ENCODE assay signal across 15 cellular contexts in the genomic region with DNA sequence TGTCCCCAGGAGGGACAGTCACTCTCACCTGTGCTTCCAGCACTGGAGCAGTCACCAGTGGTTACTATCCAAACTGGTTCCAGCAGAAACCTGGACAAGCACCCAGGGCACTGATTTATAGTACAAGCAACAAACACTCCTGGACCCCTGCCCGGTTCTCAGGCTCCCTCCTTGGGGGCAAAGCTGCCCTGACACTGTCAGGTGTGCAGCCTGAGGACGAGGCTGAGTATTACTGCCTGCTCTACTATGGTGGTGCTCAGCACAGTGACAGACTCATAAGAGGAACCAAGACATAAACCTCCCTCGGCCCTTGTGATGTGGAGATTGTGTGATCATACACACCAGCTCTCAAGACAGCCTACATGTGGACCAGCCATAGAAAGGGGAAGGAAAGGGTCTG.
DNase-seq lines count a peak whose midpoint lies in the region; ATAC-seq and TF ChIP-seq lines count a peak whose summit lies in the region.
"Had no signal": no experiment of that assay in that cellular context is flagged by ENCODE, and none has a peak within 500 bp of the region (broad histone marks: within the 10 kb centered on the region; RNA-seq: fewer than 3 reads in every experiment).

No MANE protein-coding gene starts in this region.

- TF ChIP-seq CTCF in endodermal cell (conservative IDR thresholded peaks at IDR 0.05) (no peak), upper lobe of right lung (IDR thresholded peaks at IDR 0.05) (no peak)

- no peaks in the 10 kb centered on the region for H3K9me3 Mint-ChIP-seq in activated naive CD8-positive, alpha-beta T cell treated with anti-CD3 and anti-CD28 coated beads, Interleukin-2, amount 50 U/mL, for 24 hours
- peaks cover 1% of the 10 kb centered on the region for H3K9me3 Mint-ChIP-seq in activated naive CD8-positive, alpha-beta T cell treated with anti-CD3 and anti-CD28 coated beads for 36 hours
- H3K9me3 Mint-ChIP-seq in endodermal cell = peaks cover 11% of the 10 kb centered on the region

- H3K36me3 Mint-ChIP-seq in activated naive CD8-positive, alpha-beta T cell treated with anti-CD3 and anti-CD28 coated beads, Interleukin-2, amount 50 U/mL, for 24 hours (ENCODE audit: low read depth) = no peaks in the 10 kb centered on the region
- no peaks in the 10 kb centered on the region for H3K36me3 Mint-ChIP-seq in activated naive CD8-positive, alpha-beta T cell treated with anti-CD3 and anti-CD28 coated beads for 36 hours
- no peaks in the 10 kb centered on the region for H3K36me3 Mint-ChIP-seq in endodermal cell (ENCODE audit: low read depth)

- H3K4me1 ChIP-seq in endodermal cell (ENCODE audit: control insufficient read depth, insufficient read depth, low read length) = no peaks in the 10 kb centered on the region
- H3K4me1 ChIP-seq in upper lobe of right lung = no peaks in the 10 kb centered on the region
- H3K4me1 ChIP-seq: foreskin keratinocyte had no signal

- H3K27me3 ChIP-seq in endodermal cell (ENCODE audit: control insufficient read depth, insufficient read depth, low read length, poor library complexity, severe bottlenecking) = peaks cover 100% of the 10 kb centered on the region
- peaks cover 4% of the 10 kb centered on the region for H3K27me3 ChIP-seq in upper lobe of right lung

- H3K4me3 ChIP-seq in endodermal cell (ENCODE audit: low read length) = no peak overlapping the region
- no peak overlapping the region for H3K4me3 ChIP-seq in upper lobe of right lung

- WGBS in endodermal cell (ENCODE audit: insufficient coverage in 1 of 2, insufficient read length in 1 of 2), 2 experiments = 74% methylated on average over 3 of the region's 3 CpGs; no CpG with 5 or more reads in 1 of the 2 experiments

- no peak overlapping the region for H3K9ac ChIP-seq in endodermal cell (ENCODE audit: extremely low read depth, low read length, poor library complexity, severe bottlenecking)

- no peak overlapping the region for H3K27ac ChIP-seq in endodermal cell (ENCODE audit: low read depth, low read length)
- no peak overlapping the region for H3K27ac ChIP-seq in upper lobe of right lung
- H3K27ac ChIP-seq: foreskin keratinocyte had no signal

- H3K27ac Mint-ChIP-seq in activated naive CD8-positive, alpha-beta T cell treated with anti-CD3 and anti-CD28 coated beads, Interleukin-2, amount 50 U/mL, for 24 hours = no peak overlapping the region
- H3K27ac Mint-ChIP-seq in activated naive CD8-positive, alpha-beta T cell treated with anti-CD3 and anti-CD28 coated beads for 36 hours = no peak overlapping the region
- no peak overlapping the region for H3K27ac Mint-ChIP-seq in endodermal cell
- H3K27ac Mint-ChIP-seq: T-helper 1 cell treated with Interleukin-12 subunit alpha and Interleukin-12 subunit beta and Interleukin-4 antibody, amounts not matched to agents 30 μg/mL and 1 μg/mL, for 36 hours had no signal

- ATAC-seq in activated naive CD8-positive, alpha-beta T cell treated with anti-CD3 and anti-CD28 coated beads, Interleukin-2, amount 50 U/mL, for 24 hours = peak; percentile 28
- ATAC-seq in upper lobe of right lung = peak; percentile 54
- ATAC-seq in GM21723 (IDR thresholded peaks at IDR 0.05; ENCODE audit: unreplicated experiment) = no peak
- ATAC-seq: foreskin keratinocyte; naive thymus-derived CD8-positive, alpha-beta T cell had no signal

- no peaks in the 10 kb centered on the region for H3K4me1 Mint-ChIP-seq in activated naive CD8-positive, alpha-beta T cell treated with anti-CD3 and anti-CD28 coated beads, Interleukin-2, amount 50 U/mL, for 24 hours
- H3K4me1 Mint-ChIP-seq in activated naive CD8-positive, alpha-beta T cell treated with anti-CD3 and anti-CD28 coated beads for 36 hours = no peaks in the 10 kb centered on the region
- H3K4me1 Mint-ChIP-seq in endodermal cell = no peaks in the 10 kb centered on the region

- intact Hi-C loops in upper lobe of right lung (cut with DNase I) = no loop called here

- H3K9me3 ChIP-seq in endodermal cell (ENCODE audit: control insufficient read depth, low read length) = peaks cover 12% of the 10 kb centered on the region
- no peaks in the 10 kb centered on the region for H3K9me3 ChIP-seq in upper lobe of right lung

- peaks cover 3% of the 10 kb centered on the region for H3K27me3 Mint-ChIP-seq in activated naive CD8-positive, alpha-beta T cell treated with anti-CD3 and anti-CD28 coated beads, Interleukin-2, amount 50 U/mL, for 24 hours
- peaks cover 25% of the 10 kb centered on the region for H3K27me3 Mint-ChIP-seq in activated naive CD8-positive, alpha-beta T cell treated with anti-CD3 and anti-CD28 coated beads for 36 hours
- peaks cover 99% of the 10 kb centered on the region for H3K27me3 Mint-ChIP-seq in endodermal cell (ENCODE audit: insufficient read depth)

- H3K36me3 ChIP-seq in endodermal cell (ENCODE audit: control insufficient read depth, insufficient read depth, low read length) = no peaks in the 10 kb centered on the region
- no peaks in the 10 kb centered on the region for H3K36me3 ChIP-seq in upper lobe of right lung

- no peak overlapping the region for H3K4me3 Mint-ChIP-seq in activated naive CD8-positive, alpha-beta T cell treated with anti-CD3 and anti-CD28 coated beads, Interleukin-2, amount 50 U/mL, for 24 hours
- H3K4me3 Mint-ChIP-seq in activated naive CD8-positive, alpha-beta T cell treated with anti-CD3 and anti-CD28 coated beads for 36 hours = no peak overlapping the region
- H3K4me3 Mint-ChIP-seq in endodermal cell = no peak overlapping the region
- H3K4me3 Mint-ChIP-seq: T-helper 1 cell treated with Interleukin-12 subunit alpha and Interleukin-12 subunit beta and Interleukin-4 antibody, amounts not matched to agents 30 μg/mL and 1 μg/mL, for 36 hours had no signal

- DNase-seq in activated naive CD8-positive, alpha-beta T cell treated with anti-CD3 and anti-CD28 coated beads, Interleukin-2, amount 50 U/mL, for 24 hours = no peak
- DNase-seq in activated naive CD8-positive, alpha-beta T cell treated with anti-CD3 and anti-CD28 coated beads for 36 hours = no peak
- DNase-seq in NCI-H69 (lab: John Stamatoyannopoulos, UW) (peak; percentile 88), endodermal cell (peak; percentile 17), upper lobe of right lung (no peak), NCI-H1105 treated with DMSO at 0.1 percent for 48 hours (lab: John Stamatoyannopoulos, UW) (no peak), ureter (ENCODE audit: low spot score) (no peak)
- DNase-seq: ACHN; activated CD4-positive, alpha-beta T cell treated with anti-CD3 and anti-CD28 coated beads for 4 hours; caudate nucleus; foreskin keratinocyte; naive thymus-derived CD8-positive, alpha-beta T cell; NCI-H510A had no signal

Comparison
In these comparisons a context has a peak if more than half of its experiments do, and no peak if none do; other contexts are left out.
1. DNase-seq: peak in NCI-H69 (single experiment) and endodermal cell (single experiment); none in activated naive CD8-positive, alpha-beta T cell treated with anti-CD3 and anti-CD28 coated beads, Interleukin-2, amount 50 U/mL, for 24 hours (single experiment), activated naive CD8-positive, alpha-beta T cell treated with anti-CD3 and anti-CD28 coated beads for 36 hours (single experiment), upper lobe of right lung (single experiment), NCI-H1105 treated with DMSO at 0.1 percent for 48 hours (single experiment) and ureter (single experiment).